ENCODE assay signal across 1 cellular context in genomic region chr1:239899747-239900146, GRCh38.
TF ChIP-seq lines count a peak whose summit lies in the region.

No MANE protein-coding gene starts in this region.

TF ChIP-seq in HepG2, 621 proteins besides CTCF, POLR2A, EP300 and RAD21 (continued from another document):
- TF ChIP-seq ZBTB14 (CRISPR knock-in tag; IDR thresholded peaks at IDR 0.05) (no peak), MAZ (IDR thresholded peaks at IDR 0.05; ENCODE audit: borderline replicate concordance, low read depth, low read length) (no peak), MAZ (CRISPR knock-in tag; IDR thresholded peaks at IDR 0.05; ENCODE audit: low read depth) (no peak), GATA4 (IDR thresholded peaks at IDR 0.05; ENCODE audit: borderline replicate concordance, low read depth) (no peak), HNF4A (CRISPR knock-in tag; IDR thresholded peaks at IDR 0.05) (peak; percentile 20; the same call in 1 of the 2 replicates), FOXC1 (CRISPR knock-in tag; IDR thresholded peaks at IDR 0.05; ENCODE audit: borderline replicate concordance) (no peak), ARHGAP35 (CRISPR knock-in tag; IDR thresholded peaks at IDR 0.05; ENCODE audit: borderline replicate concordance) (no peak), BCL6 (CRISPR knock-in tag; IDR thresholded peaks at IDR 0.05) (peak; percentile 42; the same call in 1 of the 2 replicates), HMGA1 (CRISPR knock-in tag; conservative IDR thresholded peaks at IDR 0.05) (no peak), ZFP41 (CRISPR knock-in tag; IDR thresholded peaks at IDR 0.05; ENCODE audit: borderline replicate concordance) (no peak), GLI4 (CRISPR knock-in tag; IDR thresholded peaks at IDR 0.05; ENCODE audit: borderline replicate concordance) (no peak)
